ENCODE assay signal across 13 cellular contexts in genomic region chr4:54224960-54225670, GRCh38. TPM values are rescaled to one million over a fixed set of nuclear protein-coding genes. Genes with fewer than 3 reads are reported as not detected.
DNase-seq lines count a peak whose midpoint lies in the region; ATAC-seq and TF ChIP-seq lines count a peak whose summit lies in the region.
"Had no signal": no experiment of that assay in that cellular context is flagged by ENCODE, and none has a peak within 500 bp of the region (broad histone marks: within the 10 kb centered on the region; RNA-seq: fewer than 3 reads in every experiment).

No MANE protein-coding gene starts in this region.

- H3K4me1 ChIP-seq in HUES64 (ENCODE audit: insufficient read depth, low read length) (peaks cover 28% of the 10 kb centered on the region), neuronal stem cell (ENCODE audit: control insufficient read depth in 2 of 2, insufficient read depth in 1 of 2, low read depth in 1 of 2, low read length in 2 of 2) (peaks cover 4 to 9% of the 10 kb centered on the region in 2 donors)

- no peak overlapping the region for H3K23ac ChIP-seq in neuronal stem cell (ENCODE audit: low read depth, low read length, poor library complexity)

- H2BK15ac ChIP-seq in neuronal stem cell (ENCODE audit: low read length), result no peak overlapping the region

- H3K18ac ChIP-seq in neuronal stem cell (ENCODE audit: low read length), result no peak overlapping the region

- H2AK5ac ChIP-seq in neuronal stem cell (ENCODE audit: low read depth, low read length), result no peak overlapping the region

- H2BK5ac ChIP-seq in neuronal stem cell (ENCODE audit: low read length), result no peak overlapping the region

- H3K27ac ChIP-seq in HUES64 (ENCODE audit: low read depth, low read length) (no peak overlapping the region), neuronal stem cell (replicated peaks; ENCODE audit: low read length) (no peak overlapping the region)
- H3K27ac ChIP-seq: neutrophil had no signal

- H3K14ac ChIP-seq in neuronal stem cell (ENCODE audit: low read length), result no peak overlapping the region

- H3K4me3 ChIP-seq in AG10803 (ENCODE audit: low read length), result peak overlapping the region; percentile 98
- peak overlapping the region; percentile 60 for H3K4me3 ChIP-seq in HUES64 (ENCODE audit: low read length)
- H3K4me3 ChIP-seq in neuronal stem cell (ENCODE audit: low read length in 2 of 2), result no peak overlapping the region

- H3K27me3 ChIP-seq in HUES64 (ENCODE audit: insufficient read depth, low read length) (peaks cover 95% of the 10 kb centered on the region), neuronal stem cell (ENCODE audit: control insufficient read depth in 3 of 3, insufficient read depth in 3 of 3, low read depth in 1 of 3, low read length in 3 of 3) (peaks cover 13 to 71% (median 54%) of the 10 kb centered on the region in 3 experiments)

- no peak for TF ChIP-seq CTCF in AG10803 (conservative IDR thresholded peaks at IDR 0.05; ENCODE audit: low read length)

- no peak overlapping the region for H4K91ac ChIP-seq in neuronal stem cell (ENCODE audit: low read depth, low read length, poor library complexity)

- H3K36me3 ChIP-seq in HUES64 (ENCODE audit: insufficient read depth, low read length) (no peaks in the 10 kb centered on the region), neuronal stem cell (replicated peaks in 1 of 2; ENCODE audit: control insufficient read depth in 2 of 2, insufficient read depth in 2 of 2, low read length in 2 of 2) (no peaks in the 10 kb centered on the region)
- H3K36me3 ChIP-seq: neutrophil had no signal

- H4K8ac ChIP-seq in neuronal stem cell (ENCODE audit: low read depth, low read length), result no peak overlapping the region

- DNase-seq in AG10803 (ENCODE audit: low read depth) (no peak), fibroblast of peridontal ligament (ENCODE audit: extremely low read depth) (peak; percentile 14), neuronal stem cell (ENCODE audit: low spot score) (peak; percentile 2), HuH-7.5 (ENCODE audit: low spot score) (no peak), iPS-NIHi7 (ENCODE audit: extremely low spot score) (no peak), UCSD-AML1 (lab: John Stamatoyannopoulos, UW; ENCODE audit: unreplicated experiment) (no peak)
- DNase-seq: activated CD4-positive, alpha-beta T cell treated with anti-CD3 and anti-CD28 coated beads for 48 hours; activated naive CD4-positive, alpha-beta T cell treated with anti-CD3 and anti-CD28 coated beads, Interleukin-2, amount 50 U/mL, for 16 hours; MM.1S; NCI-H526 had no signal

- H3K9ac ChIP-seq in HUES64 (ENCODE audit: low read depth, low read length) (no peak overlapping the region), neuronal stem cell (ENCODE audit: low read depth, low read length, poor library complexity) (no peak overlapping the region)

- H3K9me3 ChIP-seq in HUES64 (ENCODE audit: insufficient read depth, low read depth, low read length) (no peaks in the 10 kb centered on the region), neuronal stem cell (replicated peaks in 1 of 2; ENCODE audit: control insufficient read depth in 2 of 2, insufficient read depth in 1 of 2, low read depth in 1 of 2, low read length in 2 of 2) (no peaks in the 10 kb centered on the region)
- H3K9me3 ChIP-seq: neutrophil had no signal

- no peaks in the 10 kb centered on the region for H3K79me1 ChIP-seq in neuronal stem cell (ENCODE audit: low read depth, low read length)

- no peak for ATAC-seq in GM19395 (IDR thresholded peaks at IDR 0.05; ENCODE audit: unreplicated experiment)

- peak overlapping the region; percentile 81 for H2AFZ ChIP-seq in neuronal stem cell (ENCODE audit: low read length)

- H3K4ac ChIP-seq in neuronal stem cell (ENCODE audit: low read length), result no peak overlapping the region

- H3K4me2 ChIP-seq in neuronal stem cell (ENCODE audit: insufficient read depth, low read length, poor library complexity, severe bottlenecking), result peak overlapping the region; percentile 97

- no peak overlapping the region for H2BK12ac ChIP-seq in neuronal stem cell (ENCODE audit: low read length)

- H2BK120ac ChIP-seq in neuronal stem cell (ENCODE audit: low read depth, low read length), result no peak overlapping the region

- 28% methylated on average over 8 of the region's 8 CpGs for WGBS in HUES64
- WGBS in neuronal stem cell (ENCODE audit: extremely low coverage in 2 of 2, insufficient read length in 2 of 2, insufficient replicate concordance in 1 of 2), 2 donors, result no CpG with 5 or more reads among the region's 8 CpGs

RNA-seq across cellular contexts. Expression of gene PDGFRA, which starts 4.0 kb away (rescaled TPM):
- 5.2 TPM for polyA plus RNA-seq in HUES64 (2013, experiment 1 of 2)
- 3.4 TPM for polyA plus RNA-seq in HUES64 (2013, experiment 2 of 2)
- 0.56 TPM for polyA plus RNA-seq in neuronal stem cell (2013, experiment 1 of 2)
- 0.66 TPM for polyA plus RNA-seq in neuronal stem cell (2013, experiment 2 of 2)

Comparison
In these comparisons a context has a peak if more than half of its experiments do, and no peak if none do; other contexts are left out.
1. DNase-seq: peak in fibroblast of peridontal ligament (single experiment) and neuronal stem cell (single experiment); none in AG10803 (single experiment), HuH-7.5 (single experiment), iPS-NIHi7 (single experiment) and UCSD-AML1 (single experiment).
2. H3K4me3 ChIP-seq: peak in AG10803 (single experiment) and HUES64 (single experiment); none in neuronal stem cell (0 of 2).